Comparison of ENCODE assay signal across 1 cellular context in the genomic region with DNA sequence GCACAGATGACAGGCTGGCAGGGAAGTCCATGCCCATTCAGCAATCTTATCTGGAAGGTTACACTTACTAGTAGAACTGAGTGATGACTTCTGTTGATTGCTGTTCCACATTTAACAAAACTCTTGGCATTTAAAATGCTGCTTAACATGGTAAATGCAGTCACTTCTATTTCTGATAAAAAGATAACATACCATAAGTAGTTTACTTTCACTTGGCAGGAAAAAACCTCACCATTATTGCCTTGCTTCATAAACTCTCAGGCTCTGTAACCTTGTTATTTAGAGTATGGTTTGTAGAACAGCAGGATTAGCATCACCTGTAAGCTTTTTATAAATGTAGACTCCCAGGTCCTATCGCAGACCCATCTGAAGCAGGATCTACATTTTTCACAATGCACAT.
TF ChIP-seq lines count a peak whose summit lies in the region.

No MANE protein-coding gene starts in this region.

TF ChIP-seq in IMR-90, 13 proteins besides CTCF, POLR2A, EP300 and RAD21:
- TF ChIP-seq FOS (IDR thresholded peaks at IDR 0.05; ENCODE audit: low read depth, low read length) (no peak), RCOR1 (IDR thresholded peaks at IDR 0.05; ENCODE audit: insufficient replicate concordance, low read length) (no peak), CHD1 (IDR thresholded peaks at IDR 0.05; ENCODE audit: low read depth, low read length) (no peak), RFX5 (IDR thresholded peaks at IDR 0.05; ENCODE audit: low read depth, low read length) (no peak), BHLHE40 (IDR thresholded peaks at IDR 0.05; ENCODE audit: low read depth, low read length) (no peak), SMC3 (IDR thresholded peaks at IDR 0.05; ENCODE audit: low read depth, low read length) (no peak), NFE2L2 (IDR thresholded peaks at IDR 0.05; ENCODE audit: low read depth, low read length) (no peak), MAZ (IDR thresholded peaks at IDR 0.05; ENCODE audit: borderline replicate concordance, low read depth, low read length) (no peak), MAFK (IDR thresholded peaks at IDR 0.05; ENCODE audit: low read depth, low read length) (no peak)
- TF ChIP-seq, protein P1, sequence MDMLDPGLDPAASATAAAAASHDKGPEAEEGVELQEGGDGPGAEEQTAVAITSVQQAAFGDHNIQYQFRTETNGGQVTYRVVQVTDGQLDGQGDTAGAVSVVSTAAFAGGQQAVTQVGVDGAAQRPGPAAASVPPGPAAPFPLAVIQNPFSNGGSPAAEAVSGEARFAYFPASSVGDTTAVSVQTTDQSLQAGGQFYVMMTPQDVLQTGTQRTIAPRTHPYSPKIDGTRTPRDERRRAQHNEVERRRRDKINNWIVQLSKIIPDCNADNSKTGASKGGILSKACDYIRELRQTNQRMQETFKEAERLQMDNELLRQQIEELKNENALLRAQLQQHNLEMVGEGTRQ (IDR thresholded peaks at IDR 0.05; ENCODE audit: low read depth, low read length) = no peak
TF ChIP-seq in IMR-90: peak in this region for 0.
